ENCODE assay signal across 18 cellular contexts in the genomic region with DNA sequence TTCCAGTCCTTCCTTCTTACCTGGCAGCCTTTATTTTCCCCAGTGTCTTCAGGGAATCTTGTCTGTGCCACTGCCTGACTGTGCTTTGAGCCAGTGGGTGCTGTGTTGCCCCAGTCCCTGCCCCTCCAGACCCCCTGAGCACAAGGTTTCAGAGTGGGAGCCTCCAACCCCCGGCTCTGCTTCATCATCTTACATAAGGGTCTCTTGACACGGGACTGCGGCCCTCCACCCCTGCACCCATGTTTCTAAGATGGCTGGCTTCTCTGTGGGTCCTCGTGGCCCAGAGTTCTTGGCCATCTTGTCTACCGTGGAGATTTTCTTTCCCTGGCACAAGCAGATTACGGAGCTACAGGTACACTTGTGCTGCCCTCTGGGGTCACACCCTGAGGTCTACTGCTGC.
DNase-seq lines count a peak whose midpoint lies in the region; ATAC-seq and TF ChIP-seq lines count a peak whose summit lies in the region.
"Had no signal": no experiment of that assay in that cellular context is flagged by ENCODE, and none has a peak within 500 bp of the region (broad histone marks: within the 10 kb centered on the region; RNA-seq: fewer than 3 reads in every experiment).

No MANE protein-coding gene starts in this region.

- no peak for ATAC-seq in natural killer cell
- ATAC-seq in natural killer cell treated with Interleukin-12 subunit alpha and Interleukin-12 subunit beta and Interleukin-15 and Interleukin-18, amount 100 ng/mL, for 72 hours, result no peak
- no peak for ATAC-seq in GM18517 (IDR thresholded peaks at IDR 0.05; ENCODE audit: unreplicated experiment)
- ATAC-seq: GM12878 had no signal

- TF ChIP-seq CTCF in natural killer cell (IDR thresholded peaks at IDR 0.05) (no peak), esophagus muscularis mucosa (IDR thresholded peaks at IDR 0.05) (no peak)

- H3K4me1 Mint-ChIP-seq in natural killer cell, result no peaks in the 10 kb centered on the region
- H3K4me1 Mint-ChIP-seq in natural killer cell treated with Interleukin-12 subunit alpha and Interleukin-12 subunit beta and Interleukin-15 and Interleukin-18, amount 100 ng/mL, for 72 hours (ENCODE audit: low read depth in 2 of 2), result no peaks in the 10 kb centered on the region

- peaks cover 0 to 52% (median 0%) of the 10 kb centered on the region in 4 donors for H3K27me3 ChIP-seq in esophagus muscularis mucosa
- H3K27me3 ChIP-seq: BE2C had no signal

- H3K9me3 Mint-ChIP-seq in natural killer cell, result no peaks in the 10 kb centered on the region
- H3K9me3 Mint-ChIP-seq in natural killer cell treated with Interleukin-12 subunit alpha and Interleukin-12 subunit beta and Interleukin-15 and Interleukin-18, amount 100 ng/mL, for 72 hours, result no peaks in the 10 kb centered on the region
- H3K9me3 Mint-ChIP-seq: IgD-negative memory B cell had no signal

- H3K4me3 ChIP-seq in esophagus muscularis mucosa, result no peak overlapping the region
- H3K4me3 ChIP-seq: GM12878 had no signal

- no peak overlapping the region for H3K4me3 Mint-ChIP-seq in natural killer cell
- H3K4me3 Mint-ChIP-seq in natural killer cell treated with Interleukin-12 subunit alpha and Interleukin-12 subunit beta and Interleukin-15 and Interleukin-18, amount 100 ng/mL, for 72 hours, result no peak overlapping the region
- H3K4me3 Mint-ChIP-seq: IgD-negative memory B cell had no signal

- H3K4me1 ChIP-seq in esophagus muscularis mucosa, result no peaks in the 10 kb centered on the region
- H3K4me1 ChIP-seq: BE2C had no signal

- no peak overlapping the region for H3K27ac Mint-ChIP-seq in natural killer cell
- H3K27ac Mint-ChIP-seq in natural killer cell treated with Interleukin-12 subunit alpha and Interleukin-12 subunit beta and Interleukin-15 and Interleukin-18, amount 100 ng/mL, for 72 hours, result no peak overlapping the region
- H3K27ac Mint-ChIP-seq: IgD-negative memory B cell had no signal

- no peak overlapping the region for H3K27ac ChIP-seq in esophagus muscularis mucosa (replicated peaks in 1 of 4)

- no peaks in the 10 kb centered on the region for H3K9me3 ChIP-seq in esophagus muscularis mucosa
- H3K9me3 ChIP-seq: BE2C had no signal

- DNase-seq in natural killer cell, result peak; percentile 4
- DNase-seq in natural killer cell treated with Interleukin-12 subunit alpha and Interleukin-12 subunit beta and Interleukin-15 and Interleukin-18, amount 100 ng/mL, for 72 hours (ENCODE audit: low spot score), result no peak
- DNase-seq in esophagus muscularis mucosa (ENCODE audit: extremely low spot score), result peak; percentile 80
- DNase-seq in posterior vena cava (ENCODE audit: low spot score), result peak; percentile 55
- DNase-seq in T1000 (lab: John Stamatoyannopoulos, UW), result no peak
- no peak for DNase-seq in cerebellar nuclear complex (lab: John Stamatoyannopoulos, UW)
- DNase-seq: BE2C, DMS 273 treated with DMSO at 0.1 percent for 48 hours, DND-41, NCI-H1694, NCI-H2081, NCI-H2171, OCI-M1, Right ventricle myocardium superior, SW 1271 had no signal

- intact Hi-C loops in natural killer cell (cut with micrococcal nuclease), result no loop called here
- intact Hi-C loops in esophagus muscularis mucosa (cut with DNase I), result no loop called here
- intact Hi-C loops in posterior vena cava (cut with DNase I), result no loop called here

- 90% methylated on average over 3 of the region's 6 CpGs for WGBS in esophagus muscularis mucosa

- TF ChIP-seq POLR2A in esophagus muscularis mucosa (IDR thresholded peaks at IDR 0.05; ENCODE audit: low read depth), result no peak

- H3K36me3 ChIP-seq in esophagus muscularis mucosa, result no peaks in the 10 kb centered on the region
- H3K36me3 ChIP-seq: BE2C had no signal

- H3K27me3 Mint-ChIP-seq in natural killer cell (ENCODE audit: low read depth in 2 of 2), result no peaks in the 10 kb centered on the region
- peaks cover 5 to 8% of the 10 kb centered on the region in 2 donors for H3K27me3 Mint-ChIP-seq in natural killer cell treated with Interleukin-12 subunit alpha and Interleukin-12 subunit beta and Interleukin-15 and Interleukin-18, amount 100 ng/mL, for 72 hours

- TF ChIP-seq EP300 in esophagus muscularis mucosa (IDR thresholded peaks at IDR 0.05), result no peak

- H3K36me3 Mint-ChIP-seq in natural killer cell, result no peaks in the 10 kb centered on the region
- no peaks in the 10 kb centered on the region for H3K36me3 Mint-ChIP-seq in natural killer cell treated with Interleukin-12 subunit alpha and Interleukin-12 subunit beta and Interleukin-15 and Interleukin-18, amount 100 ng/mL, for 72 hours
- H3K36me3 Mint-ChIP-seq: IgD-negative memory B cell had no signal

Comparison
In these comparisons a context has a peak if more than half of its experiments do, and no peak if none do; other contexts are left out.
1. DNase-seq: peak in natural killer cell (single experiment), esophagus muscularis mucosa (single experiment) and posterior vena cava (single experiment); none in natural killer cell treated with Interleukin-12 subunit alpha and Interleukin-12 subunit beta and Interleukin-15 and Interleukin-18, amount 100 ng/mL, for 72 hours (single experiment), T1000 (single experiment) and cerebellar nuclear complex (0 of 2).